ENCODE assay signal across 8 cellular contexts in genomic region chr6:40894962-40895799, GRCh38.
A peak's percentile ranks its signal among the peaks of the same experiment; 100 is the strongest.
DNase-seq lines count a peak whose midpoint lies in the region; ATAC-seq and TF ChIP-seq lines count a peak whose summit lies in the region.

No MANE protein-coding gene starts in this region.

- H3K79me2 ChIP-seq in parathyroid adenoma = no peaks in the 10 kb centered on the region

- H3K9me3 ChIP-seq in parathyroid adenoma (ENCODE audit: control insufficient read depth, low read length) = no peaks in the 10 kb centered on the region

- H3K4me1 ChIP-seq in parathyroid adenoma = no peaks in the 10 kb centered on the region

- DNase-seq in ELF-1 (ENCODE audit: low read depth, low spot score) (peak; percentile 85), RPMI7951 (ENCODE audit: low read depth) (peak; percentile 85), foreskin fibroblast (peak; percentile 36 to 70), activated gamma-delta T cell treated with Interleukin-2 at 50 U/mL for 16 hours (no peak), T-helper 1 cell (no peak)

- no peak overlapping the region for H3K9ac ChIP-seq in parathyroid adenoma

- H3K4me3 ChIP-seq in foreskin fibroblast (ENCODE audit: low read depth in 1 of 2, low read length in 2 of 2) (no peak overlapping the region), parathyroid adenoma (ENCODE audit: low read depth, low read length) (no peak overlapping the region)

- no peak overlapping the region for H3K4me2 ChIP-seq in parathyroid adenoma (ENCODE audit: low read length)

- no peak overlapping the region for H3K27ac ChIP-seq in parathyroid adenoma

- no peaks in the 10 kb centered on the region for H3K36me3 ChIP-seq in parathyroid adenoma (ENCODE audit: control insufficient read depth, insufficient read depth, low read length)

- H2AFZ ChIP-seq in parathyroid adenoma = peak overlapping the region; percentile 61

- peak; percentile 85 for TF ChIP-seq CTCF in foreskin fibroblast (IDR thresholded peaks at IDR 0.05; ENCODE audit: low read depth, low read length)
- peak; percentile 40 for TF ChIP-seq CTCF in parathyroid adenoma (IDR thresholded peaks at IDR 0.05)

- ATAC-seq in HG03565 (IDR thresholded peaks at IDR 0.05; ENCODE audit: unreplicated experiment) (no peak), GM21825 (IDR thresholded peaks at IDR 0.05; ENCODE audit: unreplicated experiment) (no peak)

- H3K27me3 ChIP-seq in parathyroid adenoma (ENCODE audit: control insufficient read depth, insufficient read depth, low read length) = no peaks in the 10 kb centered on the region

Comparison
In these comparisons a context has a peak if more than half of its experiments do, and no peak if none do; other contexts are left out.
1. DNase-seq: peak in ELF-1 (single experiment), RPMI7951 (single experiment) and foreskin fibroblast (2 of 2); none in activated gamma-delta T cell treated with Interleukin-2 at 50 U/mL for 16 hours (single experiment) and T-helper 1 cell (0 of 5).